1 cellular context compared by ENCODE assay signal in genomic region chr20:36183155-36183944, GRCh38.
TF ChIP-seq lines count a peak whose summit lies in the region.

No MANE protein-coding gene starts in this region.

TF ChIP-seq in HepG2, 621 proteins besides CTCF, POLR2A, EP300 and RAD21 (continued from another document and continues in another):
- TF ChIP-seq THAP9 (CRISPR knock-in tag; IDR thresholded peaks at IDR 0.05; ENCODE audit: borderline replicate concordance) (peak; percentile 47), RXRA (CRISPR knock-in tag; IDR thresholded peaks at IDR 0.05) (peak; percentile 97), MLLT10 (CRISPR knock-in tag; IDR thresholded peaks at IDR 0.05) (no peak), SP5 (CRISPR knock-in tag; IDR thresholded peaks at IDR 0.05; ENCODE audit: borderline replicate concordance, low read depth) (peak; percentile 56; the same call in 1 of the 2 replicates), PRPF4 (IDR thresholded peaks at IDR 0.05; ENCODE audit: low read depth, low read length, poor library complexity, severe bottlenecking) (no peak), NFRKB (IDR thresholded peaks at IDR 0.05) (no peak), ASH2L (IDR thresholded peaks at IDR 0.05; ENCODE audit: insufficient read length, low read depth, low read length) (peak; percentile 22), ZNF251 (CRISPR knock-in tag; IDR thresholded peaks at IDR 0.05) (no peak), CHCHD3 (CRISPR knock-in tag; IDR thresholded peaks at IDR 0.05) (no peak), ZNF362 (CRISPR knock-in tag; IDR thresholded peaks at IDR 0.05; ENCODE audit: borderline replicate concordance) (peak; percentile 49; the same call in 1 of the 2 replicates), ZNF20 (CRISPR knock-in tag; IDR thresholded peaks at IDR 0.05) (no peak), ARID2 (CRISPR knock-in tag; IDR thresholded peaks at IDR 0.05; ENCODE audit: borderline replicate concordance) (no peak), ATRX (CRISPR knock-in tag; IDR thresholded peaks at IDR 0.05; ENCODE audit: borderline replicate concordance) (no peak), ZMYM2 (CRISPR knock-in tag; IDR thresholded peaks at IDR 0.05) (peak; percentile 85), ZNF383 (CRISPR knock-in tag; IDR thresholded peaks at IDR 0.05; ENCODE audit: borderline replicate concordance) (no peak), NONO (IDR thresholded peaks at IDR 0.05) (no peak), NONO (CRISPR knock-in tag; conservative IDR thresholded peaks at IDR 0.05) (peak; percentile 95), ZNF782 (CRISPR knock-in tag; IDR thresholded peaks at IDR 0.05; ENCODE audit: borderline replicate concordance) (peak; percentile 82; the same call in 1 of the 2 replicates), FOXM1 (CRISPR knock-in tag; IDR thresholded peaks at IDR 0.05) (no peak), ZNF614 (CRISPR knock-in tag; IDR thresholded peaks at IDR 0.05; ENCODE audit: borderline replicate concordance) (peak; percentile 83; the same call in 1 of the 2 replicates), RBAK (CRISPR knock-in tag; IDR thresholded peaks at IDR 0.05) (peak; percentile 81), NR2F6 (IDR thresholded peaks at IDR 0.05) (peak; percentile 95), NR2F6 (CRISPR knock-in tag; IDR thresholded peaks at IDR 0.05) (peak; percentile 99), ZUFSP (CRISPR knock-in tag; IDR thresholded peaks at IDR 0.05; ENCODE audit: borderline replicate concordance) (no peak), ZNF629 (CRISPR knock-in tag; conservative IDR thresholded peaks at IDR 0.05) (peak; percentile 32; the same call in 1 of the 2 replicates), SALL1 (CRISPR knock-in tag; IDR thresholded peaks at IDR 0.05) (peak; percentile 98), ZNF777 (CRISPR knock-in tag; IDR thresholded peaks at IDR 0.05) (no peak), CBX5 (CRISPR knock-in tag; IDR thresholded peaks at IDR 0.05; ENCODE audit: borderline replicate concordance) (peak; percentile 88; the same call in 1 of the 2 replicates), MTERF4 (CRISPR knock-in tag; IDR thresholded peaks at IDR 0.05) (0 out of 2 replicates have a peak, but pooled peaks have one; percentile 19), CHD2 (IDR thresholded peaks at IDR 0.05; ENCODE audit: low read depth, low read length) (no peak; the same call in 1 of the 2 replicates), ETV6 (CRISPR knock-in tag; conservative IDR thresholded peaks at IDR 0.05) (peak; percentile 75; the same call in 1 of the 2 replicates), ATF1 (CRISPR knock-in tag; IDR thresholded peaks at IDR 0.05) (peak; percentile 70), ZSCAN20 (CRISPR knock-in tag; IDR thresholded peaks at IDR 0.05; ENCODE audit: borderline replicate concordance) (no peak), ZBTB34 (CRISPR knock-in tag; IDR thresholded peaks at IDR 0.05) (peak; percentile 77), ZFP1 (CRISPR knock-in tag; IDR thresholded peaks at IDR 0.05) (peak; percentile 86; the same call in 1 of the 2 replicates), SRY (CRISPR knock-in tag; IDR thresholded peaks at IDR 0.05) (peak; percentile 78; the same call in 1 of the 2 replicates), ZNF138 (CRISPR knock-in tag; IDR thresholded peaks at IDR 0.05; ENCODE audit: low read depth) (no peak; the same call in 1 of the 2 replicates), DZIP1 (CRISPR knock-in tag; IDR thresholded peaks at IDR 0.05) (0 out of 2 replicates have a peak, but pooled peaks have one; percentile 54), FOSL2 (CRISPR knock-in tag; IDR thresholded peaks at IDR 0.05) (peak; percentile 88), ZNF639 (CRISPR knock-in tag; conservative IDR thresholded peaks at IDR 0.05) (no peak; the same call in 1 of the 2 replicates), NR1H2 (CRISPR knock-in tag; IDR thresholded peaks at IDR 0.05; ENCODE audit: borderline replicate concordance, low read depth) (no peak), ZBTB14 (CRISPR knock-in tag; IDR thresholded peaks at IDR 0.05) (no peak), GPN1 (CRISPR knock-in tag; IDR thresholded peaks at IDR 0.05; ENCODE audit: borderline replicate concordance) (0 out of 2 replicates have a peak, but pooled peaks have one; percentile 15), BCLAF1 (IDR thresholded peaks at IDR 0.05) (no peak), PATZ1 (CRISPR knock-in tag; IDR thresholded peaks at IDR 0.05) (no peak; the same call in 1 of the 2 replicates), ZNF333 (CRISPR knock-in tag; IDR thresholded peaks at IDR 0.05; ENCODE audit: borderline replicate concordance) (no peak), SNAPC2 (CRISPR knock-in tag; IDR thresholded peaks at IDR 0.05) (no peak)
